ENCODE assay signal across 13 cellular contexts in genomic region chr7:47572939-47573757, GRCh38. TPM values are rescaled to one million over a fixed set of nuclear protein-coding genes. Genes with fewer than 3 reads are reported as not detected.
DNase-seq lines count a peak whose midpoint lies in the region; ATAC-seq and TF ChIP-seq lines count a peak whose summit lies in the region.
"Had no signal": no experiment of that assay in that cellular context is flagged by ENCODE, and none has a peak within 500 bp of the region (broad histone marks: within the 10 kb centered on the region; RNA-seq: fewer than 3 reads in every experiment).

No MANE protein-coding gene starts in this region.

- H3K9ac ChIP-seq in OCI-LY1 (ENCODE audit: low read length) (peak overlapping the region; percentile 57; the same call in 1 of the 2 replicates), colonic mucosa (ENCODE audit: low read depth in 2 of 2, low read length in 2 of 2) (peak overlapping the region in 1 of 2 donors; percentile 77), mucosa of rectum (ENCODE audit: low read depth in 1 of 2, low read length in 2 of 2) (peak overlapping the region in 1 of 2 donors; percentile 52)

- TF ChIP-seq CTCF in OCI-LY1 (IDR thresholded peaks at IDR 0.05; ENCODE audit: low read length) = no peak
- no peak for TF ChIP-seq CTCF in colonic mucosa (IDR thresholded peaks at IDR 0.05)
- no peak for TF ChIP-seq CTCF in thyroid gland (IDR thresholded peaks at IDR 0.05)

- H3K27ac ChIP-seq in OCI-LY1 (ENCODE audit: low read depth, low read length, poor library complexity, severe bottlenecking) = peak overlapping the region; percentile 97
- H3K27ac ChIP-seq in colonic mucosa = peak overlapping the region; percentile 40
- peak overlapping the region; percentile 64 to 82 for H3K27ac ChIP-seq in mucosa of rectum (ENCODE audit: low read depth in 2 of 2, low read length in 2 of 2)
- peak overlapping the region; percentile 72 to 85 (median 84) for H3K27ac ChIP-seq in thyroid gland

- peaks cover 48% of the 10 kb centered on the region for H3K79me2 ChIP-seq in OCI-LY1 (ENCODE audit: insufficient read depth, low read length)

- peak overlapping the region; percentile 67 for H3K4me2 ChIP-seq in OCI-LY1 (ENCODE audit: low read length)

- H3K9me2 ChIP-seq in OCI-LY1 (ENCODE audit: low read depth, low read length) = no peaks in the 10 kb centered on the region

- no peaks in the 10 kb centered on the region for H3K9me3 ChIP-seq in OCI-LY1 (ENCODE audit: low read length)
- no peaks in the 10 kb centered on the region for H3K9me3 ChIP-seq in colonic mucosa
- H3K9me3 ChIP-seq in mucosa of rectum (ENCODE audit: control insufficient read depth in 2 of 2, low read length in 2 of 2) = no peaks in the 10 kb centered on the region
- no peaks in the 10 kb centered on the region for H3K9me3 ChIP-seq in thyroid gland
- H3K9me3 ChIP-seq: testis had no signal

- ATAC-seq in stimulated activated naive CD8-positive, alpha-beta T cell treated with anti-CD3 and anti-CD28 coated beads, Interleukin-15, Interleukin-2, amounts not matched to agents 100 U/mL and 50 U/mL, for 24 hours = no peak
- ATAC-seq in HG03097 (IDR thresholded peaks at IDR 0.05; ENCODE audit: low FRiP score, unreplicated experiment) = no peak

- peaks cover 24% of the 10 kb centered on the region for H3F3A ChIP-seq in OCI-LY1 (ENCODE audit: insufficient read depth, low read length)

- H3K27me3 ChIP-seq in OCI-LY1 (ENCODE audit: insufficient read depth, low read length) (no peaks in the 10 kb centered on the region), colonic mucosa (no peaks in the 10 kb centered on the region), mucosa of rectum (ENCODE audit: control insufficient read depth in 2 of 2, insufficient read depth in 2 of 2, low read length in 2 of 2) (no peaks in the 10 kb centered on the region), thyroid gland (no peaks in the 10 kb centered on the region)
- H3K27me3 ChIP-seq: testis had no signal

- intact Hi-C loops in colonic mucosa (cut with DNase I) (no loop called here), thyroid gland (cut with DNase I) (loop anchor here (10.0 kb wide), 1 partner anchor 128 kb away; no protein-coding TSS in a partner anchor)

- no peak for DNase-seq in colonic mucosa
- no peak for DNase-seq in thyroid gland
- DNase-seq in stimulated activated naive CD8-positive, alpha-beta T cell treated with anti-CD3 and anti-CD28 coated beads, Interleukin-15, Interleukin-2, amounts not matched to agents 100 U/mL and 50 U/mL, for 24 hours = no peak
- DNase-seq in NCI-H1436 (lab: John Stamatoyannopoulos, UW) = no peak
- DNase-seq in KG1 (lab: John Stamatoyannopoulos, UW) = no peak
- DNase-seq: glutamatergic neuron; NCI-H510A treated with DMSO at 0.1 percent for 48 hours; stimulated activated CD4-positive, alpha-beta T cell treated with anti-CD3 and anti-CD28 coated beads, Interleukin-4, amount 100 ng/mL, for 24 hours; T-helper 1 cell; testis had no signal

- peaks cover 29% of the 10 kb centered on the region; the same call in 1 of the 2 replicates for H3K36me3 ChIP-seq in OCI-LY1 (ENCODE audit: insufficient read depth, low read length)
- H3K36me3 ChIP-seq in colonic mucosa = no peaks in the 10 kb centered on the region
- no peaks in the 10 kb centered on the region for H3K36me3 ChIP-seq in mucosa of rectum (ENCODE audit: control insufficient read depth in 2 of 2, insufficient read depth in 2 of 2, low read length in 2 of 2)
- H3K36me3 ChIP-seq in thyroid gland = no peaks in the 10 kb centered on the region

- TF ChIP-seq POLR2A in thyroid gland (IDR thresholded peaks at IDR 0.05) = no peak

- H4K20me1 ChIP-seq in OCI-LY1 (ENCODE audit: insufficient read depth, low read length) = no peaks in the 10 kb centered on the region

- H3K4me1 ChIP-seq in OCI-LY1 (ENCODE audit: insufficient read depth, low read length, severe bottlenecking) (peaks cover 95% of the 10 kb centered on the region), colonic mucosa (peaks cover 37% of the 10 kb centered on the region), mucosa of rectum (ENCODE audit: control insufficient read depth in 2 of 2, insufficient read depth in 2 of 2, low read length in 2 of 2) (peaks cover 63 to 75% of the 10 kb centered on the region in 2 donors), thyroid gland (peaks cover 74 to 89% of the 10 kb centered on the region in 2 donors)

- H3K4me3 ChIP-seq in OCI-LY1 (ENCODE audit: low read depth, low read length, poor library complexity, severe bottlenecking) = peak overlapping the region; percentile 39
- H3K4me3 ChIP-seq in colonic mucosa = no peak overlapping the region
- no peak overlapping the region for H3K4me3 ChIP-seq in mucosa of rectum (ENCODE audit: low read length in 2 of 2)
- no peak overlapping the region for H3K4me3 ChIP-seq in thyroid gland (replicated peaks in 1 of 3)
- H3K4me3 ChIP-seq: testis had no signal

- H2AFZ ChIP-seq in OCI-LY1 (ENCODE audit: low read length) = no peak overlapping the region

- 88 to 90% methylated on average over 19 of the region's 19 CpGs for WGBS in thyroid gland, 2 donors

RNA-seq across cellular contexts. Expression of gene TNS3, which starts 8.8 kb away (rescaled TPM):
- 10 to 100 TPM; 41.1 to 58.2 TPM for total RNA-seq in colonic mucosa
- total RNA-seq in thyroid gland = 10 to 100 TPM; 65.8 to 93.0 (median 80.7) TPM

Comparison
In these comparisons a context has a peak if more than half of its experiments do, and no peak if none do; other contexts are left out.
1. H3K27ac ChIP-seq: peak in every context shown above with its lines; median percentile 97 in OCI-LY1; 84 in thyroid gland; 73 in mucosa of rectum; 40 in colonic mucosa.